ENCODE assay signal across 9 cellular contexts in the genomic region with DNA sequence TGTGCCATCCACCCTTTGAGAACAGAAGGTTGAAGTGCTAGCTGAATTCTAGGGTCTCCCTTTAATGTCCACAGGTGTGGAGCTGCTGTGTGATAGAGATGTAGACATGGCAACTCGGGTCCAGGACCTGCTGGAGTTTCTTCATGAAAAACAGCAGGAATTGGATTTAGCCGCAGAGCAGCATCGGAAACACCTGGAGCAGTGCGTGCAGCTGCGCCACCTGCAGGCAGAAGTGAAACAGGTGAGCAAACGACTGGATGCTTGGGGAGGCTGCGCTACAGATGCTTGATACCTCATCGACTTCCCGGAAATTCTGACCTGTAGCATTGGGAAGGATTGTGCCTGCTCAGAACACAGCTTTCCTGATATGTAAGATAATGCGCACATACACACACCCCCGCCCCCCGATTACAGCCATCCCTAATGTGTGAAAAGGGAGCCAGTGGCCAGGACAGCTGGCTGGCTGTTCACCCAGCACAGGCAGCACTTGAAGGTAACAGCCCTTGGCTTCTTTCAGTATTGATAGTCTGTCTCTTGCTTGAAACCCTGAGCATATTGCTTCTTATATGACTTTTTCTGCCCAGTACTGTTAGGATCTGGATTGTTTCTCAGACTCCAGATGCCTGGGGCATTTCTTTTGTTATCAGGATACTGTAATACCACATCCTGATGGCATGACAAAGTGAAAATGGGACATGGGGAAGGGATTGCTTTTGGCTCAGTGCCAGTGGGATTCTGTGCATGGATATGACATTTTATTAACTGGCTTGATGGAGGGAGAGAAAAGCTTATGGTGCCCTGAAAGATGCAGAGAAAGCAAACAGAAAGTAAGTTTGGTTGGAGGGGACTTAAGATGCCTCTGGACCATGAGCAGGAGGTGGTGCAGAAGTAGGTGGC.
DNase-seq lines count a peak whose midpoint lies in the region; ATAC-seq, FAIRE-seq and TF ChIP-seq lines count a peak whose summit lies in the region.
"Had no signal": no experiment of that assay in that cellular context is flagged by ENCODE, and none has a peak within 500 bp of the region (broad histone marks: within the 10 kb centered on the region; RNA-seq: fewer than 3 reads in every experiment).

No MANE protein-coding gene starts in this region.

- TF ChIP-seq CTCF in foreskin fibroblast (IDR thresholded peaks at IDR 0.05; ENCODE audit: low read depth, low read length) = peak; percentile 36
- peak; percentile 39 for TF ChIP-seq CTCF in upper lobe of right lung (IDR thresholded peaks at IDR 0.05)

- in situ Hi-C loops in ACHN (cut with HindIII; ENCODE audit: low pct_ligation_motif_present, low pct_unique_long_range_greater_than_20kb, low sequenced_read_pairs) (no loop called here), SK-MEL-5 (cut with HindIII; ENCODE audit: low pct_unique_long_range_greater_than_20kb, low sequenced_read_pairs) (loop anchor here (25.0 kb wide), 1 partner anchor 272 kb away; no protein-coding TSS in a partner anchor)

- H3K4me3 ChIP-seq in foreskin fibroblast (ENCODE audit: low read depth in 1 of 2, low read length in 2 of 2) (no peak overlapping the region), upper lobe of right lung (no peak overlapping the region)
- H3K4me3 ChIP-seq: HAP-1 had no signal

- DNase-seq in ACHN (peak; percentile 29), SK-MEL-5 (ENCODE audit: low read depth, low spot score) (peak; percentile 40), foreskin fibroblast (peak in 1 of 2 donors; percentile 18), upper lobe of right lung (no peak), frontal cortex (ENCODE audit: low spot score in 2 of 2) (no peak)

- ATAC-seq in GM19351 (IDR thresholded peaks at IDR 0.05; ENCODE audit: unreplicated experiment) (peak; percentile 40), upper lobe of right lung (peak; percentile 52), HG03097 (IDR thresholded peaks at IDR 0.05; ENCODE audit: low FRiP score, unreplicated experiment) (no peak), HG02840 (IDR thresholded peaks at IDR 0.05; ENCODE audit: low FRiP score, unreplicated experiment) (no peak)

- no peaks in the 10 kb centered on the region for H3K9me3 ChIP-seq in upper lobe of right lung
- H3K9me3 ChIP-seq: HAP-1 had no signal

- intact Hi-C loops in upper lobe of right lung (cut with DNase I) = no loop called here

- H3K4me1 ChIP-seq in upper lobe of right lung = no peaks in the 10 kb centered on the region
- H3K4me1 ChIP-seq: HAP-1 had no signal

- H3K27ac ChIP-seq in upper lobe of right lung = no peak overlapping the region

- H3K27me3 ChIP-seq in upper lobe of right lung = no peaks in the 10 kb centered on the region

- no peak for FAIRE-seq in frontal cortex (lab: Jason Lieb, UNC)

- H3K36me3 ChIP-seq in upper lobe of right lung = peaks cover 87% of the 10 kb centered on the region

Comparison
In these comparisons a context has a peak if more than half of its experiments do, and no peak if none do; other contexts are left out.
1. DNase-seq: peak in ACHN (single experiment) and SK-MEL-5 (single experiment); none in upper lobe of right lung (single experiment) and frontal cortex (0 of 2).
2. ATAC-seq: peak in GM19351 (single experiment) and upper lobe of right lung (single experiment); none in HG03097 (single experiment) and HG02840 (single experiment).